In the genomic region with DNA sequence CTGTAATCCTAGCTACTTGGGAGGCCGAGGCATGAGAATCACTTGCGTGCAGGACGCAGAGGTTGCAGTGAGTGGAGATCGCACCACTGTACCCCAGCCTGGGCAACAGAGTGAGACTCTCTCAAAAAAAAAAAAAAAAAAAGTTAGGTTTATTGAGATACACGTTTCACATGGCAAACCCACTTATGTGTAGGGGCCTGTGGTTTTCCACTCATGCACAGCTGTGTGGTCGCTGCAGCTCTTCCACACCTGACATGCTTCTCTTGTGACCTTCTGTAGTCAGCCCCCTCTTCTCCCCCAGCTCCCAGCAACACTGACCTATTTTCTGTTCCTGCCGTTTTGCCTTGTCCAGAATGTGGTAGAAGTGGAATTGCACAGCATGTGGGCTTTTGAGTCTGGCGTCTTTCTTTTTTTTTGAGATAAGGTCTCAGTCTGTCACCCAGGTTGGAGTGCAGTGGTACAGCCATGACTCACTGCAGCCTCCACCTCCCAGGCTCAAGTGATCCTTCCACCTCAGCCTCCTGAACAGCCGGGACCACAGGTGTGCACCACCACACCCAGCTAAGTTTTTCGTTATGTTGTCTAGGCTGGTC, we compare ENCODE assay signal across 19 cellular contexts. TPM values are rescaled to one million over a fixed set of nuclear protein-coding genes. Genes with fewer than 3 reads are reported as not detected.
DNase-seq lines count a peak whose midpoint lies in the region; ATAC-seq and TF ChIP-seq lines count a peak whose summit lies in the region.
"Had no signal": no experiment of that assay in that cellular context is flagged by ENCODE, and none has a peak within 500 bp of the region (broad histone marks: within the 10 kb centered on the region; RNA-seq: fewer than 3 reads in every experiment).

No MANE protein-coding gene starts in this region.

- ATAC-seq in activated CD8-positive, alpha-beta T cell treated with anti-CD3 and anti-CD28 coated beads for 36 hours: no peak
- ATAC-seq in activated CD8-positive, alpha-beta T cell treated with anti-CD3 and anti-CD28 coated beads, Interleukin-2, amount 10 ng/mL, durations not matched to agents 7 days and 5 days: no peak
- no peak for ATAC-seq in T-helper 17 cell

- H4K20me1 ChIP-seq in neural progenitor cell (ENCODE audit: low read depth): peaks cover 71% of the 10 kb centered on the region

- H3K36me3 ChIP-seq in H7 (replicated peaks; ENCODE audit: control insufficient read depth, insufficient read depth, low read length) (peaks cover 4% of the 10 kb centered on the region), neural progenitor cell (no peaks in the 10 kb centered on the region)

- CTCF ChIA-PET in activated CD8-positive, alpha-beta T cell treated with anti-CD3 and anti-CD28 coated beads for 36 hours (lab: Charles Lee): interaction anchor here (1.4 to 1.6 kb wide), 2 partner anchors 53 to 224 kb away, joined by 3 read pairs; no protein-coding TSS in a partner anchor
- CTCF ChIA-PET in activated CD8-positive, alpha-beta T cell treated with anti-CD3 and anti-CD28 coated beads, Interleukin-2, amount 10 ng/mL, durations not matched to agents 7 days and 5 days (lab: Charles Lee): no interaction called here

- no peak overlapping the region for H2AFZ ChIP-seq in neural progenitor cell (replicated peaks)

- intact Hi-C loops in activated CD8-positive, alpha-beta T cell treated with anti-CD3 and anti-CD28 coated beads for 36 hours (cut with micrococcal nuclease): no loop called here
- intact Hi-C loops in cardiac septum (cut with DNase I): no loop called here

- no peak overlapping the region for H3K27ac ChIP-seq in neural progenitor cell
- H3K27ac ChIP-seq: BLaER1 treated with 17β-estradiol and CSF1 and Interleukin-3, amounts not matched to agents 10 nM and 100 nM had no signal

- POLR2A ChIA-PET in activated CD8-positive, alpha-beta T cell treated with anti-CD3 and anti-CD28 coated beads for 36 hours (lab: Charles Lee): no interaction called here
- POLR2A ChIA-PET in activated CD8-positive, alpha-beta T cell treated with anti-CD3 and anti-CD28 coated beads, Interleukin-2, amount 10 ng/mL, durations not matched to agents 7 days and 5 days (lab: Charles Lee): interaction anchor here (0.6 kb wide), 1 partner anchor 29 kb away, joined by 3 read pairs; no protein-coding TSS in a partner anchor

- no peaks in the 10 kb centered on the region for H3K9me3 ChIP-seq in T-helper 17 cell (ENCODE audit: control insufficient read depth, low read length, poor library complexity, severe bottlenecking)
- no peaks in the 10 kb centered on the region for H3K9me3 ChIP-seq in neural progenitor cell (ENCODE audit: low read depth)

- H3K4me1 ChIP-seq in neural progenitor cell: no peaks in the 10 kb centered on the region

- peaks cover 58% of the 10 kb centered on the region for H3K36me3 Mint-ChIP-seq in activated CD8-positive, alpha-beta T cell treated with anti-CD3 and anti-CD28 coated beads for 36 hours (ENCODE audit: low read depth)
- peaks cover 43% of the 10 kb centered on the region for H3K36me3 Mint-ChIP-seq in activated CD8-positive, alpha-beta T cell treated with anti-CD3 and anti-CD28 coated beads, Interleukin-2, amount 10 ng/mL, durations not matched to agents 7 days and 5 days (ENCODE audit: low read depth)
- peaks cover 3% of the 10 kb centered on the region for H3K36me3 Mint-ChIP-seq in T-helper 17 cell (ENCODE audit: low read depth)
- peaks cover 51% of the 10 kb centered on the region for H3K36me3 Mint-ChIP-seq in neural progenitor cell

- no peaks in the 10 kb centered on the region for H3K27me3 Mint-ChIP-seq in activated CD8-positive, alpha-beta T cell treated with anti-CD3 and anti-CD28 coated beads for 36 hours
- H3K27me3 Mint-ChIP-seq in activated CD8-positive, alpha-beta T cell treated with anti-CD3 and anti-CD28 coated beads, Interleukin-2, amount 10 ng/mL, durations not matched to agents 7 days and 5 days (ENCODE audit: low read depth): no peaks in the 10 kb centered on the region
- H3K27me3 Mint-ChIP-seq in T-helper 17 cell (no peaks in the 10 kb centered on the region), neural progenitor cell (ENCODE audit: insufficient read depth, low read depth) (no peaks in the 10 kb centered on the region)
- H3K27me3 Mint-ChIP-seq: CD8-positive, alpha-beta memory T cell had no signal

- no peak for DNase-seq in activated CD8-positive, alpha-beta T cell treated with anti-CD3 and anti-CD28 coated beads for 36 hours
- DNase-seq in activated CD8-positive, alpha-beta T cell treated with anti-CD3 and anti-CD28 coated beads, Interleukin-2, amount 10 ng/mL, durations not matched to agents 7 days and 5 days: no peak
- DNase-seq in H7 (peak; percentile 22), T-helper 17 cell (no peak), neural progenitor cell (ENCODE audit: low spot score) (no peak), GM19238 (ENCODE audit: insufficient read length, low spot score) (no peak), cardiac septum (ENCODE audit: low spot score) (no peak)
- DNase-seq: CD8-positive, alpha-beta memory T cell; DMS53; EL; HFFc6; NCI-H1417 treated with DMSO at 0.1 percent for 48 hours; NCI-H187 treated with DMSO at 0.1 percent for 48 hours; NCI-H345; NCI-H524 treated with DMSO at 0.1 percent for 48 hours; SIG-M5 had no signal

- H3F3A ChIP-seq in neural progenitor cell (ENCODE audit: low read depth): peaks cover 4% of the 10 kb centered on the region

- H3K27ac Mint-ChIP-seq in activated CD8-positive, alpha-beta T cell treated with anti-CD3 and anti-CD28 coated beads for 36 hours: peak overlapping the region; percentile 8
- H3K27ac Mint-ChIP-seq in activated CD8-positive, alpha-beta T cell treated with anti-CD3 and anti-CD28 coated beads, Interleukin-2, amount 10 ng/mL, durations not matched to agents 7 days and 5 days: no peak overlapping the region
- H3K27ac Mint-ChIP-seq in T-helper 17 cell: peak overlapping the region; percentile 69
- H3K27ac Mint-ChIP-seq in neural progenitor cell: no peak overlapping the region
- H3K27ac Mint-ChIP-seq: HFFc6 had no signal

- H3K79me2 ChIP-seq in neural progenitor cell (ENCODE audit: low read depth): peaks cover 100% of the 10 kb centered on the region

- TF ChIP-seq CTCF in activated CD8-positive, alpha-beta T cell treated with anti-CD3 and anti-CD28 coated beads for 36 hours (IDR thresholded peaks at IDR 0.05): no peak
- no peak for TF ChIP-seq CTCF in neural progenitor cell (IDR thresholded peaks at IDR 0.05)

- H3K4me2 ChIP-seq in neural progenitor cell: no peak overlapping the region
- H3K4me2 ChIP-seq: BLaER1 treated with 17β-estradiol and CSF1 and Interleukin-3, amounts not matched to agents 10 nM and 100 nM had no signal

- H3K9me3 Mint-ChIP-seq in activated CD8-positive, alpha-beta T cell treated with anti-CD3 and anti-CD28 coated beads for 36 hours: no peaks in the 10 kb centered on the region
- no peaks in the 10 kb centered on the region for H3K9me3 Mint-ChIP-seq in activated CD8-positive, alpha-beta T cell treated with anti-CD3 and anti-CD28 coated beads, Interleukin-2, amount 10 ng/mL, durations not matched to agents 7 days and 5 days (ENCODE audit: insufficient read depth)
- H3K9me3 Mint-ChIP-seq in neural progenitor cell: peaks cover 32% of the 10 kb centered on the region
- H3K9me3 Mint-ChIP-seq: CD8-positive, alpha-beta memory T cell had no signal

- H3K27me3 ChIP-seq in H7 (ENCODE audit: control insufficient read depth, insufficient read depth, low read length): no peaks in the 10 kb centered on the region
- H3K27me3 ChIP-seq in neural progenitor cell: no peaks in the 10 kb centered on the region
- H3K27me3 ChIP-seq: BLaER1 treated with 17β-estradiol and CSF1 and Interleukin-3, amounts not matched to agents 10 nM and 100 nM had no signal

- H3K4me1 Mint-ChIP-seq in activated CD8-positive, alpha-beta T cell treated with anti-CD3 and anti-CD28 coated beads for 36 hours (ENCODE audit: low read depth): peaks cover 11% of the 10 kb centered on the region
- peaks cover 20% of the 10 kb centered on the region for H3K4me1 Mint-ChIP-seq in activated CD8-positive, alpha-beta T cell treated with anti-CD3 and anti-CD28 coated beads, Interleukin-2, amount 10 ng/mL, durations not matched to agents 7 days and 5 days (ENCODE audit: low read depth)
- H3K4me1 Mint-ChIP-seq in T-helper 17 cell (peaks cover 7% of the 10 kb centered on the region), neural progenitor cell (peaks cover 3% of the 10 kb centered on the region)

- H3K4me3 ChIP-seq in H7 (ENCODE audit: insufficient read depth, low read depth, low read length) (no peak overlapping the region), neural progenitor cell (no peak overlapping the region)
- H3K4me3 ChIP-seq: BLaER1 treated with 17β-estradiol and CSF1 and Interleukin-3, amounts not matched to agents 10 nM and 100 nM had no signal

- H3K9ac ChIP-seq in neural progenitor cell: no peak overlapping the region
- H3K9ac ChIP-seq: BLaER1 treated with 17β-estradiol and CSF1 and Interleukin-3, amounts not matched to agents 10 nM and 100 nM had no signal

- no peak overlapping the region for H3K4me3 Mint-ChIP-seq in activated CD8-positive, alpha-beta T cell treated with anti-CD3 and anti-CD28 coated beads for 36 hours
- H3K4me3 Mint-ChIP-seq in activated CD8-positive, alpha-beta T cell treated with anti-CD3 and anti-CD28 coated beads, Interleukin-2, amount 10 ng/mL, durations not matched to agents 7 days and 5 days: no peak overlapping the region
- H3K4me3 Mint-ChIP-seq in T-helper 17 cell (no peak overlapping the region), neural progenitor cell (peak overlapping the region; percentile 50)
- H3K4me3 Mint-ChIP-seq: HFFc6 had no signal

RNA-seq across cellular contexts. Expression of a gene that starts 8.4 kb away (rescaled TPM):
- total RNA-seq in activated CD8-positive, alpha-beta T cell treated with anti-CD3 and anti-CD28 coated beads for 36 hours: 100 to 1,000 TPM; 133 to 140 TPM
- 100 to 1,000 TPM; 109 to 127 TPM for total RNA-seq in activated CD8-positive, alpha-beta T cell treated with anti-CD3 and anti-CD28 coated beads, Interleukin-2, amount 10 ng/mL, durations not matched to agents 7 days and 5 days
- 120 and 160 TPM in 2 replicates for total RNA-seq in H7 (2014; rRNA removed; shearing (Covaris generic))
- total RNA-seq in T-helper 17 cell: 10 to 100 TPM; 99.0 to 99.7 TPM
- total RNA-seq in neural progenitor cell (ENCODE audit: low replicate concordance): 59.8 and 117 TPM in 2 replicates
- 140 TPM for total RNA-seq in cardiac septum

RNA-seq across cellular contexts. Expression of a gene that starts 29.7 kb away (rescaled TPM):
- total RNA-seq in activated CD8-positive, alpha-beta T cell treated with anti-CD3 and anti-CD28 coated beads for 36 hours: 1 to 10 TPM; 1.2 to 2.2 TPM
- 1 to 10 TPM; 1.9 to 2.4 TPM for total RNA-seq in activated CD8-positive, alpha-beta T cell treated with anti-CD3 and anti-CD28 coated beads, Interleukin-2, amount 10 ng/mL, durations not matched to agents 7 days and 5 days
- total RNA-seq in H7 (2014; rRNA removed; shearing (Covaris generic)): 0.42 and 1.1 TPM in 2 replicates
- total RNA-seq in T-helper 17 cell (1 to 10 TPM in 1 of 2 donors, under 1 TPM in 1; 0.60 to 1.7 TPM), neural progenitor cell (ENCODE audit: low replicate concordance) (0.84 TPM in 1 of 2 replicates, not detected in the other), cardiac septum (0.46 TPM)
- total RNA-seq: M059J, RPMI7951 had no signal

RNA-seq across cellular contexts. Expression of a gene that starts 46.6 kb away (rescaled TPM):
- under 1 TPM in 1 of 2 experiments, not detected in 1; 0.45 TPM for total RNA-seq in activated CD8-positive, alpha-beta T cell treated with anti-CD3 and anti-CD28 coated beads for 36 hours
- under 1 TPM; 0.21 to 0.31 TPM for total RNA-seq in activated CD8-positive, alpha-beta T cell treated with anti-CD3 and anti-CD28 coated beads, Interleukin-2, amount 10 ng/mL, durations not matched to agents 7 days and 5 days
- total RNA-seq in H7 (2014; rRNA removed; shearing (Covaris generic)): 3.7 and 8.7 TPM in 2 replicates
- total RNA-seq in T-helper 17 cell (10 to 100 TPM; 51.6 to 58.8 TPM), neural progenitor cell (ENCODE audit: low replicate concordance) (0.30 and 3.5 TPM in 2 replicates), cardiac septum (918 TPM)

RNA-seq across cellular contexts. Expression of a gene that starts 58.7 kb away (rescaled TPM):
- 10 to 100 TPM; 93.9 to 95.7 TPM for total RNA-seq in activated CD8-positive, alpha-beta T cell treated with anti-CD3 and anti-CD28 coated beads for 36 hours
- total RNA-seq in activated CD8-positive, alpha-beta T cell treated with anti-CD3 and anti-CD28 coated beads, Interleukin-2, amount 10 ng/mL, durations not matched to agents 7 days and 5 days: 100 to 1,000 TPM; 587 to 613 TPM
- total RNA-seq in H7 (2014; rRNA removed; shearing (Covaris generic)): 0.96 and 5.4 TPM in 2 replicates
- total RNA-seq in T-helper 17 cell (100 to 1,000 TPM; 451 to 842 TPM), neural progenitor cell (ENCODE audit: low replicate concordance) (2.6 TPM in 1 of 2 replicates, not detected in the other), cardiac septum (68.2 TPM)
- total RNA-seq: M059J had no signal

Comparison
In these comparisons a context has a peak if more than half of its experiments do, and no peak if none do; other contexts are left out.
1. H3K27ac Mint-ChIP-seq: peak in activated CD8-positive, alpha-beta T cell treated with anti-CD3 and anti-CD28 coated beads for 36 hours (single experiment) and T-helper 17 cell (single experiment); none in activated CD8-positive, alpha-beta T cell treated with anti-CD3 and anti-CD28 coated beads, Interleukin-2, amount 10 ng/mL, durations not matched to agents 7 days and 5 days (single experiment) and neural progenitor cell (single experiment).
2. RNA of a gene that starts 46.6 kb away (total RNA-seq): 918 TPM in cardiac septum (single experiment); 51.6 to 58.8 TPM in T-helper 17 cell, 3.7 to 8.7 TPM in H7, 0.45 TPM in activated CD8-positive, alpha-beta T cell treated with anti-CD3 and anti-CD28 coated beads for 36 hours, 0.21 to 0.31 TPM in activated CD8-positive, alpha-beta T cell treated with anti-CD3 and anti-CD28 coated beads, Interleukin-2, amount 10 ng/mL, durations not matched to agents 7 days and 5 days and 0.30 to 3.5 TPM in neural progenitor cell; every median in the first group is over 10 times any median in the second.